1 cellular context compared by ENCODE assay signal in the genomic region with DNA sequence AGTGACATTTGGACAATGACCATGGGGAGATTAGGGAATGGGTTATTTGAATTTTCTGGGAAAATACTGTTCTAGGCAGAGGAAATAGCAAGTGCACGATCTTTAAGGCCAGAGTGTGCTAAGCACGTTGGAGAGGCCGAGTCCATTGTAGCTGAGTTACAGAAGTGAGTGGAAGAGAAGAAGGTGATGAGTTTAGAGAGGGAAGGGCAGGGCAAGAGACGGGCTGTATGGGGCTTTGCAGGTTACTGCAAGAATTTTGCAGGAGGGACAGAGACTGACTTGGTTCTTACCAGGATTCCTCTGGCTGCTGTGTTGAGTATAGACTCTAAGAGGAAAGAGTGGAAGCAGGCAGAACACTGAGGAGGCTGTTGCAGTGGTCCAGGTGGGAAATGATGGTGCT.
TF ChIP-seq lines count a peak whose summit lies in the region.

No MANE protein-coding gene starts in this region.

TF ChIP-seq in HEK293, 187 proteins besides CTCF, POLR2A, EP300 and RAD21 (continued from another document):
- TF ChIP-seq ZNF621 (tag by site-specific recombination; IDR thresholded peaks at IDR 0.05) (no peak), ZNF391 (tag by site-specific recombination; IDR thresholded peaks at IDR 0.05; ENCODE audit: borderline replicate concordance, low read depth) (no peak), ZNF335 (tag by site-specific recombination; conservative IDR thresholded peaks at IDR 0.05) (0 out of 2 replicates have a peak, but pooled peaks have one; percentile 7), IKZF3 (tag by site-specific recombination; IDR thresholded peaks at IDR 0.05) (no peak), ZNF624 (tag by site-specific recombination; IDR thresholded peaks at IDR 0.05) (no peak), ZNF768 (tag by site-specific recombination; IDR thresholded peaks at IDR 0.05) (no peak), ZNF544 (tag by site-specific recombination; IDR thresholded peaks at IDR 0.05) (no peak), ZNF654 (tag by site-specific recombination; IDR thresholded peaks at IDR 0.05; ENCODE audit: low read depth) (no peak), ZNF155 (tag by site-specific recombination; IDR thresholded peaks at IDR 0.05) (no peak), MYNN (tag by site-specific recombination; IDR thresholded peaks at IDR 0.05; ENCODE audit: borderline replicate concordance) (no peak), FEZF1 (tag by site-specific recombination; IDR thresholded peaks at IDR 0.05) (no peak), ZNF596 (tag by site-specific recombination; IDR thresholded peaks at IDR 0.05) (no peak), WT1 (tag by site-specific recombination; IDR thresholded peaks at IDR 0.05) (no peak), ZNF114 (tag by site-specific recombination; IDR thresholded peaks at IDR 0.05) (no peak), ZNF658 (tag by site-specific recombination; IDR thresholded peaks at IDR 0.05) (no peak)
- TF ChIP-seq, protein P1, sequence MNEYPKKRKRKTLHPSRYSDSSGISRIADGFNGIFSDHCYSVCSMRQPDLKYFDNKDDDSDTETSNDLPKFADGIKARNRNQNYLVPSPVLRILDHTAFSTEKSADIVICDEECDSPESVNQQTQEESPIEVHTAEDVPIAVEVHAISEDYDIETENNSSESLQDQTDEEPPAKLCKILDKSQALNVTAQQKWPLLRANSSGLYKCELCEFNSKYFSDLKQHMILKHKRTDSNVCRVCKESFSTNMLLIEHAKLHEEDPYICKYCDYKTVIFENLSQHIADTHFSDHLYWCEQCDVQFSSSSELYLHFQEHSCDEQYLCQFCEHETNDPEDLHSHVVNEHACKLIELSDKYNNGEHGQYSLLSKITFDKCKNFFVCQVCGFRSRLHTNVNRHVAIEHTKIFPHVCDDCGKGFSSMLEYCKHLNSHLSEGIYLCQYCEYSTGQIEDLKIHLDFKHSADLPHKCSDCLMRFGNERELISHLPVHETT (tag by site-specific recombination; IDR thresholded peaks at IDR 0.05), result no peak
